Comparison of ENCODE assay signal across 7 cellular contexts in the genomic region with DNA sequence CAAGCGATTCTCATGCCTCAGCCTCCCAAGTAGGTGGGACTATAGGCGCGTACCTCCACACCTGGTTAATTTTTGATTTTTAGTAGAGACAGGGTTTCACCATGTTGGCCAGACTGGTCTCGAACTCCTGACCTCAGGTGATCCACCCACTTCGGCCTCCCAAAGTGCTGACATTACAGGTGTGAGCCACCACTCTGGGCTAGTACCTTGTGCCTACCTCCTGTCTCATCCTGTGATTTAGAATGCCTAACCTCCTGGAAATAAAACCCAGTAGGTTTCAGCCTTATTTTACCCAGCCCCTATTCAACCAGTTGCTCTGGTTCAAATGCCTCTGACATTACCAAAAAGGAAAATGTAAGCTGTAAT. TPM values are rescaled to one million over a fixed set of nuclear protein-coding genes. Genes with fewer than 3 reads are reported as not detected.
"Had no signal": no experiment of that assay in that cellular context is flagged by ENCODE, and none has a peak within 500 bp of the region (broad histone marks: within the 10 kb centered on the region; RNA-seq: fewer than 3 reads in every experiment).

No MANE protein-coding gene starts in this region.

RNA-seq across cellular contexts. Expression of a gene that starts 10.2 kb away (rescaled TPM):
- total RNA-seq: dermis blood vessel endothelial cell; left colon; myocyte; natural killer cell treated with Interleukin-12 subunit alpha and Interleukin-12 subunit beta and Interleukin-15 and Interleukin-18, amount 100 ng/mL, for 72 hours; pulmonary artery endothelial cell; thoracic aorta had no signal
- polyA plus RNA-seq: heart right ventricle had no signal
